Comparison of ENCODE assay signal across 18 cellular contexts in genomic region chr3:17035033-17035432, GRCh38.
DNase-seq lines count a peak whose midpoint lies in the region; ATAC-seq and TF ChIP-seq lines count a peak whose summit lies in the region.
"Had no signal": no experiment of that assay in that cellular context is flagged by ENCODE, and none has a peak within 500 bp of the region (broad histone marks: within the 10 kb centered on the region; RNA-seq: fewer than 3 reads in every experiment).

No MANE protein-coding gene starts in this region.

- peaks cover 16% of the 10 kb centered on the region for H3K36me3 Mint-ChIP-seq in CD4-positive, CD25-positive, alpha-beta regulatory T cell

- no peak overlapping the region for H3K4me3 ChIP-seq in CD4-positive, CD25-positive, alpha-beta regulatory T cell (ENCODE audit: low read depth, low read length)
- no peak overlapping the region for H3K4me3 ChIP-seq in HL-60 (replicated peaks; ENCODE audit: insufficient read depth, low read length)
- no peak overlapping the region for H3K4me3 ChIP-seq in mucosa of descending colon
- H3K4me3 ChIP-seq: Peyer's patch, SK-N-MC had no signal

- H3K4me3 Mint-ChIP-seq in CD4-positive, CD25-positive, alpha-beta regulatory T cell: no peak overlapping the region
- H3K4me3 Mint-ChIP-seq: CD4-positive, alpha-beta memory T cell; H9 had no signal

- peaks cover 7% of the 10 kb centered on the region for H3K36me3 ChIP-seq in CD4-positive, CD25-positive, alpha-beta regulatory T cell (ENCODE audit: control insufficient read depth, insufficient read depth, low read length)
- no peaks in the 10 kb centered on the region for H3K36me3 ChIP-seq in mucosa of descending colon (ENCODE audit: low read depth)
- H3K36me3 ChIP-seq: Peyer's patch had no signal

- ATAC-seq in CD4-positive, CD25-positive, alpha-beta regulatory T cell (ENCODE audit: low read depth in 2 of 2): no peak
- peak; percentile 81 for ATAC-seq in mucosa of descending colon
- ATAC-seq in HG03159 (IDR thresholded peaks at IDR 0.05; ENCODE audit: unreplicated experiment): no peak

- no peak overlapping the region for H3K27ac ChIP-seq in CD4-positive, CD25-positive, alpha-beta regulatory T cell (ENCODE audit: insufficient read depth, low read length, poor library complexity, severe bottlenecking)
- peak overlapping the region; percentile 53 for H3K27ac ChIP-seq in HL-60 (replicated peaks)
- H3K27ac ChIP-seq: Peyer's patch, SK-N-MC had no signal

- no peaks in the 10 kb centered on the region for H3K4me1 ChIP-seq in CD4-positive, CD25-positive, alpha-beta regulatory T cell (ENCODE audit: control insufficient read depth, insufficient read depth, low read length, poor library complexity, severe bottlenecking)
- peaks cover 8% of the 10 kb centered on the region for H3K4me1 ChIP-seq in mucosa of descending colon (ENCODE audit: low read depth)

- intact Hi-C loops in mucosa of descending colon (cut with DNase I, micrococcal nuclease): no loop called here

- H3K9me3 ChIP-seq in CD4-positive, CD25-positive, alpha-beta regulatory T cell (ENCODE audit: control insufficient read depth in 2 of 2, low read length in 2 of 2): no peaks in the 10 kb centered on the region
- no peaks in the 10 kb centered on the region for H3K9me3 ChIP-seq in mucosa of descending colon
- H3K9me3 ChIP-seq: Peyer's patch had no signal

- H3K9me3 Mint-ChIP-seq in CD4-positive, CD25-positive, alpha-beta regulatory T cell: no peaks in the 10 kb centered on the region
- H3K9me3 Mint-ChIP-seq: CD4-positive, alpha-beta memory T cell; H9 had no signal

- TF ChIP-seq CTCF in HL-60 (IDR thresholded peaks at IDR 0.05; ENCODE audit: insufficient read depth, low read length) (no peak), mucosa of descending colon (IDR thresholded peaks at IDR 0.05) (no peak)

- peak overlapping the region in 2 of 3 donors; percentile 13 to 20 for H3K27ac Mint-ChIP-seq in CD4-positive, CD25-positive, alpha-beta regulatory T cell
- H3K27ac Mint-ChIP-seq: H9 had no signal

- H3K4me1 Mint-ChIP-seq in CD4-positive, CD25-positive, alpha-beta regulatory T cell: peaks cover 4 to 54% (median 46%) of the 10 kb centered on the region in 4 donors

- TF ChIP-seq POLR2A in erythroblast (IDR thresholded peaks at IDR 0.05; ENCODE audit: low read length): no peak

- H3K27me3 ChIP-seq in CD4-positive, CD25-positive, alpha-beta regulatory T cell (ENCODE audit: control insufficient read depth, insufficient read depth, low read length): no peaks in the 10 kb centered on the region
- H3K27me3 ChIP-seq in HL-60 (ENCODE audit: insufficient read depth, poor library complexity, severe bottlenecking): no peaks in the 10 kb centered on the region
- H3K27me3 ChIP-seq: Peyer's patch had no signal

- no peaks in the 10 kb centered on the region for H3K27me3 Mint-ChIP-seq in CD4-positive, CD25-positive, alpha-beta regulatory T cell
- H3K27me3 Mint-ChIP-seq: CD4-positive, alpha-beta memory T cell had no signal

- DNase-seq in CD4-positive, CD25-positive, alpha-beta regulatory T cell: no peak
- peak; percentile 31 to 66 for DNase-seq in HL-60 (ENCODE audit: low read depth in 1 of 2, low spot score in 1 of 2)
- DNase-seq in OCI-M1 (lab: John Stamatoyannopoulos, UW): peak; percentile 5
- no peak for DNase-seq in mucosa of descending colon
- DNase-seq in stimulated activated CD4-positive, alpha-beta T cell treated with anti-CD3 and anti-CD28 coated beads, Interleukin-4, amount 100 ng/mL, for 4 hours: no peak
- no peak for DNase-seq in erythroblast (lab: John Stamatoyannopoulos, UW)
- DNase-seq in middle frontal gyrus (ENCODE audit: extremely low spot score, low spot score): no peak
- DNase-seq: CD4-positive, alpha-beta memory T cell; H9; NCI-H1092; NCI-H146; NCI-H2081; NCI-H510A; NCI-H774; Peyer's patch; Right ventricle myocardium superior had no signal

Comparison
In these comparisons a context has a peak if more than half of its experiments do, and no peak if none do; other contexts are left out.
1. DNase-seq: peak in HL-60 (2 of 2) and OCI-M1 (single experiment); none in CD4-positive, CD25-positive, alpha-beta regulatory T cell (0 of 3), mucosa of descending colon (0 of 3), stimulated activated CD4-positive, alpha-beta T cell treated with anti-CD3 and anti-CD28 coated beads, Interleukin-4, amount 100 ng/mL, for 4 hours (0 of 2), erythroblast (0 of 2) and middle frontal gyrus (single experiment).